In the genomic region with DNA sequence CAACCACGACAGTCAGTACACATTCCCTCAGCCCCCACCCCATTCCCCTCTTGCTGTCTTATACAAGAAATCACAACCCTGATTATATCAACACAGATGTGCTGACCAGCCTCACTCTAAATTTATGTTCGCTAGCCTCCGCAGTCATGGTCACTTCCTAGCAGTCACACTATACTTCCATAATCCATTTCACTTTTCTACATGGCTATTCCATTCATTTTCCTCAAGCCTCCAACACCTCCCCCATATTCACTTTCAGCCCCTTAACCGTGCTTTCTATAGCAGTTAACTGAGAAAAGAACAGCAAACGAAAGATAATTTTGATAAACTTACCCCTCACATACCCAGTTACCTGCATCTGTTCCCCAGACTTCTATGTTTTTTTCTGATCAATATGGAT, we compare ENCODE assay signal across 18 cellular contexts. TPM values are rescaled to one million over a fixed set of nuclear protein-coding genes. Genes with fewer than 3 reads are reported as not detected.
DNase-seq lines count a peak whose midpoint lies in the region; ATAC-seq and TF ChIP-seq lines count a peak whose summit lies in the region.
"Had no signal": no experiment of that assay in that cellular context is flagged by ENCODE, and none has a peak within 500 bp of the region (broad histone marks: within the 10 kb centered on the region; RNA-seq: fewer than 3 reads in every experiment).

No MANE protein-coding gene starts in this region.

- peaks cover 46% of the 10 kb centered on the region for H3K36me3 Mint-ChIP-seq in stimulated activated naive CD8-positive, alpha-beta T cell treated with anti-CD3 and anti-CD28 coated beads, Interleukin-15, Interleukin-2, amounts not matched to agents 100 ng/mL and 50 ng/mL, for 24 hours (ENCODE audit: low read depth)
- H3K36me3 Mint-ChIP-seq in activated CD8-positive, alpha-beta T cell treated with anti-CD3 and anti-CD28 coated beads, Interleukin-2, amount 10 ng/mL, durations not matched to agents 7 days and 5 days (ENCODE audit: low read depth), result peaks cover 55% of the 10 kb centered on the region
- no peaks in the 10 kb centered on the region for H3K36me3 Mint-ChIP-seq in naive B cell
- peaks cover 23% of the 10 kb centered on the region for H3K36me3 Mint-ChIP-seq in osteocyte (ENCODE audit: unreplicated experiment)

- peak overlapping the region; percentile 9 for H3K27ac Mint-ChIP-seq in stimulated activated naive CD8-positive, alpha-beta T cell treated with anti-CD3 and anti-CD28 coated beads, Interleukin-15, Interleukin-2, amounts not matched to agents 100 ng/mL and 50 ng/mL, for 24 hours
- peak overlapping the region; percentile 12 for H3K27ac Mint-ChIP-seq in activated CD8-positive, alpha-beta T cell treated with anti-CD3 and anti-CD28 coated beads, Interleukin-2, amount 10 ng/mL, durations not matched to agents 7 days and 5 days
- H3K27ac Mint-ChIP-seq in naive B cell (peak overlapping the region in 5 of 6 donors; percentile 44 to 78 (median 60)), osteocyte (ENCODE audit: unreplicated experiment) (no peak overlapping the region)

- no peak for TF ChIP-seq CTCF in osteocyte (IDR thresholded peaks at IDR 0.05)

- H3K4me3 ChIP-seq in right cardiac atrium (ENCODE audit: low read length), result no peak overlapping the region
- H3K4me3 ChIP-seq: lung, right atrium auricular region had no signal

- WGBS in right cardiac atrium, result 80% methylated on average over 5 of the region's 5 CpGs

- no peaks in the 10 kb centered on the region for H3K27me3 ChIP-seq in right cardiac atrium (ENCODE audit: control insufficient read depth, insufficient read depth)
- H3K27me3 ChIP-seq: right atrium auricular region had no signal

- CTCF ChIA-PET in activated CD8-positive, alpha-beta T cell treated with anti-CD3 and anti-CD28 coated beads, Interleukin-2, amount 10 ng/mL, durations not matched to agents 7 days and 5 days (lab: Charles Lee), result no interaction called here

- no peak overlapping the region for H3K4me3 Mint-ChIP-seq in stimulated activated naive CD8-positive, alpha-beta T cell treated with anti-CD3 and anti-CD28 coated beads, Interleukin-15, Interleukin-2, amounts not matched to agents 100 ng/mL and 50 ng/mL, for 24 hours
- no peak overlapping the region for H3K4me3 Mint-ChIP-seq in activated CD8-positive, alpha-beta T cell treated with anti-CD3 and anti-CD28 coated beads, Interleukin-2, amount 10 ng/mL, durations not matched to agents 7 days and 5 days
- H3K4me3 Mint-ChIP-seq in naive B cell (peak overlapping the region in 6 of 8 donors; percentile 17 to 52 (median 37)), osteocyte (ENCODE audit: unreplicated experiment) (no peak overlapping the region)

- no peaks in the 10 kb centered on the region for H3K9me3 Mint-ChIP-seq in stimulated activated naive CD8-positive, alpha-beta T cell treated with anti-CD3 and anti-CD28 coated beads, Interleukin-15, Interleukin-2, amounts not matched to agents 100 ng/mL and 50 ng/mL, for 24 hours
- H3K9me3 Mint-ChIP-seq in activated CD8-positive, alpha-beta T cell treated with anti-CD3 and anti-CD28 coated beads, Interleukin-2, amount 10 ng/mL, durations not matched to agents 7 days and 5 days (ENCODE audit: insufficient read depth), result no peaks in the 10 kb centered on the region
- H3K9me3 Mint-ChIP-seq in naive B cell, result no peaks in the 10 kb centered on the region
- H3K9me3 Mint-ChIP-seq in osteocyte (ENCODE audit: unreplicated experiment), result no peaks in the 10 kb centered on the region

- POLR2A ChIA-PET in activated CD8-positive, alpha-beta T cell treated with anti-CD3 and anti-CD28 coated beads, Interleukin-2, amount 10 ng/mL, durations not matched to agents 7 days and 5 days (lab: Charles Lee), result no interaction called here

- ATAC-seq in stimulated activated naive CD8-positive, alpha-beta T cell treated with anti-CD3 and anti-CD28 coated beads, Interleukin-15, Interleukin-2, amounts not matched to agents 100 U/mL and 50 U/mL, for 24 hours, result no peak
- no peak for ATAC-seq in activated CD8-positive, alpha-beta T cell treated with anti-CD3 and anti-CD28 coated beads, Interleukin-2, amount 10 ng/mL, durations not matched to agents 7 days and 5 days
- no peak for ATAC-seq in naive B cell (ENCODE audit: low read depth in 2 of 2)
- ATAC-seq in right cardiac atrium, result no peak

- peaks cover 85% of the 10 kb centered on the region for H3K4me1 Mint-ChIP-seq in stimulated activated naive CD8-positive, alpha-beta T cell treated with anti-CD3 and anti-CD28 coated beads, Interleukin-15, Interleukin-2, amounts not matched to agents 100 ng/mL and 50 ng/mL, for 24 hours (ENCODE audit: low read depth)
- H3K4me1 Mint-ChIP-seq in activated CD8-positive, alpha-beta T cell treated with anti-CD3 and anti-CD28 coated beads, Interleukin-2, amount 10 ng/mL, durations not matched to agents 7 days and 5 days (ENCODE audit: low read depth), result peaks cover 68% of the 10 kb centered on the region
- peaks cover 47 to 88% (median 71%) of the 10 kb centered on the region in 3 donors for H3K4me1 Mint-ChIP-seq in naive B cell
- peaks cover 70% of the 10 kb centered on the region for H3K4me1 Mint-ChIP-seq in osteocyte (ENCODE audit: unreplicated experiment)

- intact Hi-C loops in right cardiac atrium (cut with DNase I), result no loop called here

- peaks cover 17% of the 10 kb centered on the region for H3K4me1 ChIP-seq in right cardiac atrium (ENCODE audit: control insufficient read depth, insufficient read depth, low read length)

- H3K9me3 ChIP-seq in right cardiac atrium (ENCODE audit: control insufficient read depth, low read length), result no peaks in the 10 kb centered on the region
- H3K9me3 ChIP-seq: right atrium auricular region had no signal

- DNase-seq in stimulated activated naive CD8-positive, alpha-beta T cell treated with anti-CD3 and anti-CD28 coated beads, Interleukin-15, Interleukin-2, amounts not matched to agents 100 U/mL and 50 U/mL, for 24 hours, result no peak
- DNase-seq in activated CD8-positive, alpha-beta T cell treated with anti-CD3 and anti-CD28 coated beads, Interleukin-2, amount 10 ng/mL, durations not matched to agents 7 days and 5 days, result no peak
- DNase-seq in naive B cell (no peak), MV-4-11 (lab: John Stamatoyannopoulos, UW) (no peak), HK-2 (ENCODE audit: unreplicated experiment) (no peak), osteocyte (ENCODE audit: extremely low spot score, unreplicated experiment) (no peak), right cardiac atrium (no peak)
- DNase-seq: amniotic stem cell; H7; head of caudate nucleus; NCI-H1048; NCI-H2029; NCI-H510A; stimulated activated CD4-positive, alpha-beta T cell treated with anti-CD3 and anti-CD28 coated beads, Interleukin-15, amount 100 ng/mL, for 24 hours; stimulated activated naive CD4-positive, alpha-beta T cell treated with Interleukin-2 at 50 U/mL for 16 hours had no signal

- H3K27me3 Mint-ChIP-seq in stimulated activated naive CD8-positive, alpha-beta T cell treated with anti-CD3 and anti-CD28 coated beads, Interleukin-15, Interleukin-2, amounts not matched to agents 100 ng/mL and 50 ng/mL, for 24 hours, result no peaks in the 10 kb centered on the region
- H3K27me3 Mint-ChIP-seq in activated CD8-positive, alpha-beta T cell treated with anti-CD3 and anti-CD28 coated beads, Interleukin-2, amount 10 ng/mL, durations not matched to agents 7 days and 5 days (ENCODE audit: low read depth), result no peaks in the 10 kb centered on the region
- no peaks in the 10 kb centered on the region for H3K27me3 Mint-ChIP-seq in naive B cell
- H3K27me3 Mint-ChIP-seq in osteocyte (ENCODE audit: unreplicated experiment), result no peaks in the 10 kb centered on the region

- H3K27ac ChIP-seq in right cardiac atrium (ENCODE audit: low read length), result no peak overlapping the region
- H3K27ac ChIP-seq: right atrium auricular region had no signal

RNA-seq across cellular contexts. Expression of gene LSM14A, which starts 8.4 kb away (rescaled TPM):
- total RNA-seq in activated CD8-positive, alpha-beta T cell treated with anti-CD3 and anti-CD28 coated beads, Interleukin-2, amount 10 ng/mL, durations not matched to agents 7 days and 5 days, result 100 to 1,000 TPM; 133 to 139 TPM
- polyA plus RNA-seq in naive B cell (ENCODE audit: low read depth in 6 of 6) (100 to 1,000 TPM; 165 to 191 (median 176) TPM), right cardiac atrium (50.7 TPM)
- total RNA-seq in osteocyte (97.8 and 111 TPM in 2 replicates), right cardiac atrium (10 to 100 TPM; 70.8 to 91.4 (median 78.4) TPM)

Comparison
In these comparisons a context has a peak if more than half of its experiments do, and no peak if none do; other contexts are left out.
1. H3K4me3 Mint-ChIP-seq: peak in naive B cell (6 of 8); none in stimulated activated naive CD8-positive, alpha-beta T cell treated with anti-CD3 and anti-CD28 coated beads, Interleukin-15, Interleukin-2, amounts not matched to agents 100 ng/mL and 50 ng/mL, for 24 hours (single experiment), activated CD8-positive, alpha-beta T cell treated with anti-CD3 and anti-CD28 coated beads, Interleukin-2, amount 10 ng/mL, durations not matched to agents 7 days and 5 days (single experiment) and osteocyte (single experiment).